ENCODE assay signal across 8 cellular contexts in the genomic region with DNA sequence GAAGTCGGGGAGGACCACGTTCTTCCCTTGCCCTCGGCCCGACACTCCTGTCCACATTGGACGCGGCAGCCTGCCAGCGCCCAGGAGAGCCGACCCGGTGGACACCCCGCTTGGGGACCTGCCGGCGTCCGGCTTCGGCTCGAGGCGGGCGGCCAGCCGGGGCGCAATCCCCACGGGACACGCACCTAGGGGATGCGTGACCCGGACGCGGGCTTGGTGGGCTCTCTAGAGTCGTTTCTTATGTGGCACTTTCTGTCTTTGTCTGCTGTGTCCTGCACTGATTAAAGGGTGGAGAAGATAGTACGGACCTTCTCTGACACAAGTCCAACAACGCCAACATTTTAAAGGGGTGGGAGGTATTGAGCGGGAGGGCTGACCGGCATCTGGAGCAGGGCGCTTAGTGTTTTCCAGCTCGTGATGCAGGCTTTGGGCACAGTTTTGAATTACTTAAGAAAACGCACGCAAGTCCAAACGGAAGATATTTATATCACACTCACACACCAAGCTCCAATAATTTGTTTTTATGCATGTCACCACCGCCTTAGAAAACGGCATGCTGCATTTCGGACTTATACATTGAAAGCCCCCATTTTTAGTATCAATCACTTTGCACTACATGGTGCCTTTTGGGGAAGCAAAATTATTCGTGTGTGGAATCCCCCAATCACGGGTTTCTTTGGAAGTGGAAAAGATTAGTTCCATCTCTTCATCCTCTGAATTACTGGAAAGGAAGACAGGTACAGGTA. TPM values are rescaled to one million over a fixed set of nuclear protein-coding genes. Genes with fewer than 3 reads are reported as not detected.
DNase-seq lines count a peak whose midpoint lies in the region; ATAC-seq and TF ChIP-seq lines count a peak whose summit lies in the region.

No MANE protein-coding gene starts in this region.

- H2BK12ac ChIP-seq in mesenchymal stem cell (ENCODE audit: low read length in 2 of 2), result no peak overlapping the region

- H3K18ac ChIP-seq in mesenchymal stem cell (ENCODE audit: low read depth in 1 of 2, low read length in 2 of 2), result peak overlapping the region in 1 of 2 experiments; percentile 96

- peak overlapping the region in 1 of 2 experiments; percentile 93 for H3K23ac ChIP-seq in mesenchymal stem cell (ENCODE audit: low read length in 2 of 2)

- H3K4me1 ChIP-seq in mesenchymal stem cell (ENCODE audit: control insufficient read depth, insufficient read depth, low read depth, low read length), result peaks cover 16% of the 10 kb centered on the region

- H3K14ac ChIP-seq in mesenchymal stem cell (ENCODE audit: low read length in 2 of 2), result peak overlapping the region in 1 of 2 experiments; percentile 8

- H2AFZ ChIP-seq in mesenchymal stem cell (ENCODE audit: low read depth, low read length), result no peak overlapping the region

- H3K9me3 ChIP-seq in MG63, result no peaks in the 10 kb centered on the region
- peaks cover 4% of the 10 kb centered on the region for H3K9me3 ChIP-seq in mesenchymal stem cell (ENCODE audit: control insufficient read depth, low read length)

- no peak for TF ChIP-seq CTCF in type B pancreatic cell (conservative IDR thresholded peaks at IDR 0.05)

- H3K9me3 Mint-ChIP-seq in type B pancreatic cell, result peaks cover 2% of the 10 kb centered on the region

- peaks cover 5% of the 10 kb centered on the region for H3K4me1 Mint-ChIP-seq in type B pancreatic cell (ENCODE audit: unreplicated experiment)

- DNase-seq in MG63, result peak; percentile 12
- peak in 6 of 61 donors; percentile 35 to 68 (median 38) for DNase-seq in caudate nucleus (lab: John Stamatoyannopoulos, UW)
- DNase-seq in mesenchymal stem cell, result peak; percentile 52
- no peak for DNase-seq in type B pancreatic cell (ENCODE audit: extremely low spot score, unreplicated experiment)
- no peak for DNase-seq in T-helper 9 cell
- no peak for DNase-seq in islet precursor cell

- H3K27me3 ChIP-seq in MG63 (peaks cover 89% of the 10 kb centered on the region), mesenchymal stem cell (ENCODE audit: control insufficient read depth in 1 of 2, insufficient read depth in 1 of 2, low read length in 2 of 2) (peaks cover 66 to 85% of the 10 kb centered on the region in 2 experiments)

- H3K4me2 ChIP-seq in mesenchymal stem cell (ENCODE audit: low read length, poor library complexity, severe bottlenecking), result peak overlapping the region; percentile 85

- H3K4me3 ChIP-seq in GM08714 (ENCODE audit: low read length), result peak overlapping the region; percentile 64
- H3K4me3 ChIP-seq in MG63, result peak overlapping the region; percentile 75
- H3K4me3 ChIP-seq in mesenchymal stem cell (ENCODE audit: insufficient read depth in 1 of 2, low read depth in 1 of 2, low read length in 2 of 2), result peak overlapping the region; percentile 79

- no peak overlapping the region for H2AK5ac ChIP-seq in mesenchymal stem cell (ENCODE audit: low read length, severe bottlenecking)

- H2BK5ac ChIP-seq in mesenchymal stem cell (ENCODE audit: low read depth, low read length, poor library complexity, severe bottlenecking), result no peak overlapping the region

- peaks cover 5% of the 10 kb centered on the region for H3K36me3 Mint-ChIP-seq in type B pancreatic cell

- peak overlapping the region; percentile 95 for H3K9ac ChIP-seq in mesenchymal stem cell (ENCODE audit: low read length)

- peak; percentile 20 for ATAC-seq in GM21723 (IDR thresholded peaks at IDR 0.05; ENCODE audit: unreplicated experiment)

- H3K27me3 Mint-ChIP-seq in type B pancreatic cell, result peaks cover 92% of the 10 kb centered on the region

- H3K4me3 Mint-ChIP-seq in type B pancreatic cell, result peak overlapping the region; percentile 84

- WGBS in mesenchymal stem cell, result 1% methylated on average over 34 of the region's 40 CpGs

- H2BK15ac ChIP-seq in mesenchymal stem cell (ENCODE audit: low read depth, poor library complexity, severe bottlenecking), result peak overlapping the region; percentile 100

- H3K4ac ChIP-seq in mesenchymal stem cell (ENCODE audit: low read depth in 1 of 2, low read length in 2 of 2), result no peak overlapping the region

- peak overlapping the region; percentile 56 for H3K27ac ChIP-seq in caudate nucleus (ENCODE audit: low read depth, low read length)
- no peak overlapping the region for H3K27ac ChIP-seq in mesenchymal stem cell (ENCODE audit: low read length, poor library complexity, severe bottlenecking)

- H4K91ac ChIP-seq in mesenchymal stem cell (ENCODE audit: low read length), result no peak overlapping the region

- peak overlapping the region; percentile 35 for H3K27ac Mint-ChIP-seq in type B pancreatic cell

- no peaks in the 10 kb centered on the region for H3K79me1 ChIP-seq in mesenchymal stem cell (replicated peaks; ENCODE audit: low read length, poor library complexity, severe bottlenecking)

- peak overlapping the region; percentile 81 for H2BK120ac ChIP-seq in mesenchymal stem cell (ENCODE audit: low read depth, low read length)

- H3K36me3 ChIP-seq in MG63, result no peaks in the 10 kb centered on the region
- no peaks in the 10 kb centered on the region for H3K36me3 ChIP-seq in mesenchymal stem cell (ENCODE audit: control insufficient read depth in 1 of 2, insufficient read depth in 2 of 2, low read depth in 1 of 2, low read length in 2 of 2)

- peak overlapping the region; percentile 98 for H4K8ac ChIP-seq in mesenchymal stem cell (ENCODE audit: low read length)

RNA-seq across cellular contexts. Expression of a gene that starts 3.9 kb away (rescaled TPM):
- not detected in 2 replicates for total RNA-seq in MG63 (2014; rRNA removed; shearing (Covaris generic); ENCODE audit: low replicate concordance)
- not detected for polyA plus RNA-seq in mesenchymal stem cell (2013, experiment 1 of 2)
- not detected for polyA plus RNA-seq in mesenchymal stem cell (2013, experiment 2 of 2)
- 1.9 and 6.6 TPM in 2 replicates for total RNA-seq in type B pancreatic cell (ENCODE audit: low replicate concordance)

RNA-seq across cellular contexts. Expression of a gene that starts 20.5 kb away (rescaled TPM):
- 31.4 and 51.2 TPM in 2 replicates for total RNA-seq in MG63 (2014; rRNA removed; shearing (Covaris generic); ENCODE audit: low replicate concordance)
- polyA plus RNA-seq in mesenchymal stem cell (2013, experiment 1 of 2), result 9.3 TPM
- 9.1 TPM for polyA plus RNA-seq in mesenchymal stem cell (2013, experiment 2 of 2)
- total RNA-seq in type B pancreatic cell (ENCODE audit: low replicate concordance), result 28.9 and 36.6 TPM in 2 replicates

RNA-seq across cellular contexts. Expression of a gene that starts 25.2 kb away (rescaled TPM):
- 43.5 and 75.4 TPM in 2 replicates for total RNA-seq in MG63 (2014; rRNA removed; shearing (Covaris generic); ENCODE audit: low replicate concordance)
- 46.7 TPM for polyA plus RNA-seq in mesenchymal stem cell (2013, experiment 1 of 2)
- polyA plus RNA-seq in mesenchymal stem cell (2013, experiment 2 of 2), result 49.3 TPM
- total RNA-seq in type B pancreatic cell (ENCODE audit: low replicate concordance), result 42.5 and 51.3 TPM in 2 replicates

Comparison
In these comparisons a context has a peak if more than half of its experiments do, and no peak if none do; other contexts are left out.
1. DNase-seq: peak in MG63 (single experiment) and mesenchymal stem cell (single experiment); none in type B pancreatic cell (single experiment), T-helper 9 cell (single experiment) and islet precursor cell (single experiment).
2. Peak in every context shown above with its lines, with median percentiles within 50 percentile points of each other: H3K4me3 ChIP-seq.